Comparison of ENCODE assay signal across 2 cellular contexts in the genomic region with DNA sequence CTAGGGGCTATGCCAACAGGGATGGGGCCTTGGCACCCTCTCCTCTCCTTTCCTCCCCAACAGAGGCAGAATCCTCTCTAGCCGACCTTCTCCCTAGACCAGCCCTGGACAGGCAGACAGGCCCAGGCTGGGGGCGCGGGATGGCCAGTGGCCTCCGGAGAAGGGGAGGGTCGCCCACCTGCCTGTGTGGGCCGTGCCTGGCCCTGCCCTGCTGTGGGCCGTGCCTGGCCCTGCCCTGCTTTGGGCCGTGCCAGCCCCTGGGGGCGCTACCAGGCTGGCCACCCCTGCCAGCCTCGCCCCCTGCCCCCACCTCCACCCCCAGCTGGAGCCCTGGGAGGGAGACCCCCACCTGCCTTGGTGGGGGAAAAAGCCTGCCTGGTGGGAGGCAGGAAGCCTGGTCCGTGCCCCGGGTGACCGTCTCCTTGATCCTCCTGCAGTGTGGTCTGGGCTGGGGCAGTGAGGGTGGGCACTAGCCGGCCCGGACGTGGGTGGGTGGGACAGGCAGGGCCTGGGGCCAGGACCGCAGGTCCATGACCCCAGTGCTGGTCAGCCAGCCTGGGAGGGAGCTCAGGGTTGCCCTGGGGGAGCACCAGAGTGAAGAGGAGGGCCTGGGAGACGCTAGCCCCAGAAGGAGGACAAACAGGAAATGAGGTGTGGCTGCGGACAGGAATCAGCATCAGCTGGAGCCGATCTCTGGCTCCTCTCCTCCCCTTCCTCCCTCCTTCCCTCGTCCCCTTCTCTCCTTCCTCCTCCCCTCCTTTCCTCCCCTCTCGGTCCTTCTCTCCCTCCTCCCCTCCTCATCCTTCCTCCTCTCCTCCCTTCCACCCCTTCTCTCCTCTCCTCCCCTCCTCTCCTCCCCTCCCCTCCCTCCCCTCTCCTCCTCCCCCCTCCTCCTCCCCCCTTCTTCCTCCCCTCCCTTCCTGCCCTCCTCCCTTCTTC.
TF ChIP-seq lines count a peak whose summit lies in the region.

No MANE protein-coding gene starts in this region.

TF ChIP-seq in endothelial cell of umbilical vein, 7 proteins besides CTCF, POLR2A, EP300 and RAD21:
- TF ChIP-seq FOS (IDR thresholded peaks at IDR 0.05; ENCODE audit: borderline replicate concordance, insufficient read depth, low read length) (no peak), JUN (IDR thresholded peaks at IDR 0.05; ENCODE audit: borderline replicate concordance, insufficient read depth, insufficient read length, low read depth) (no peak), POLR2AphosphoS5 (IDR thresholded peaks at IDR 0.05; ENCODE audit: insufficient read depth, low read depth, low read length) (peak; percentile 9)
TF ChIP-seq in endothelial cell of umbilical vein: peak in this region for 1.

TF ChIP-seq in neural cell, 6 proteins besides CTCF, POLR2A, EP300 and RAD21:
- no peak for TF ChIP-seq TAF1 (IDR thresholded peaks at IDR 0.05; ENCODE audit: low read depth)
- TF ChIP-seq POLR2AphosphoS5 (IDR thresholded peaks at IDR 0.05): no peak
- TF ChIP-seq SMC3 (conservative IDR thresholded peaks at IDR 0.05; ENCODE audit: poor library complexity): no peak
- no peak for TF ChIP-seq EZH2 (IDR thresholded peaks at IDR 0.05; ENCODE audit: borderline replicate concordance, insufficient read depth, low read length, poor library complexity, severe bottlenecking)
- TF ChIP-seq MXI1 (conservative IDR thresholded peaks at IDR 0.05; ENCODE audit: poor library complexity, severe bottlenecking): no peak
- TF ChIP-seq, protein P1, sequence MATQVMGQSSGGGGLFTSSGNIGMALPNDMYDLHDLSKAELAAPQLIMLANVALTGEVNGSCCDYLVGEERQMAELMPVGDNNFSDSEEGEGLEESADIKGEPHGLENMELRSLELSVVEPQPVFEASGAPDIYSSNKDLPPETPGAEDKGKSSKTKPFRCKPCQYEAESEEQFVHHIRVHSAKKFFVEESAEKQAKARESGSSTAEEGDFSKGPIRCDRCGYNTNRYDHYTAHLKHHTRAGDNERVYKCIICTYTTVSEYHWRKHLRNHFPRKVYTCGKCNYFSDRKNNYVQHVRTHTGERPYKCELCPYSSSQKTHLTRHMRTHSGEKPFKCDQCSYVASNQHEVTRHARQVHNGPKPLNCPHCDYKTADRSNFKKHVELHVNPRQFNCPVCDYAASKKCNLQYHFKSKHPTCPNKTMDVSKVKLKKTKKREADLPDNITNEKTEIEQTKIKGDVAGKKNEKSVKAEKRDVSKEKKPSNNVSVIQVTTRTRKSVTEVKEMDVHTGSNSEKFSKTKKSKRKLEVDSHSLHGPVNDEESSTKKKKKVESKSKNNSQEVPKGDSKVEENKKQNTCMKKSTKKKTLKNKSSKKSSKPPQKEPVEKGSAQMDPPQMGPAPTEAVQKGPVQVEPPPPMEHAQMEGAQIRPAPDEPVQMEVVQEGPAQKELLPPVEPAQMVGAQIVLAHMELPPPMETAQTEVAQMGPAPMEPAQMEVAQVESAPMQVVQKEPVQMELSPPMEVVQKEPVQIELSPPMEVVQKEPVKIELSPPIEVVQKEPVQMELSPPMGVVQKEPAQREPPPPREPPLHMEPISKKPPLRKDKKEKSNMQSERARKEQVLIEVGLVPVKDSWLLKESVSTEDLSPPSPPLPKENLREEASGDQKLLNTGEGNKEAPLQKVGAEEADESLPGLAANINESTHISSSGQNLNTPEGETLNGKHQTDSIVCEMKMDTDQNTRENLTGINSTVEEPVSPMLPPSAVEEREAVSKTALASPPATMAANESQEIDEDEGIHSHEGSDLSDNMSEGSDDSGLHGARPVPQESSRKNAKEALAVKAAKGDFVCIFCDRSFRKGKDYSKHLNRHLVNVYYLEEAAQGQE (IDR thresholded peaks at IDR 0.05; ENCODE audit: borderline replicate concordance): no peak
